In the genomic region with DNA sequence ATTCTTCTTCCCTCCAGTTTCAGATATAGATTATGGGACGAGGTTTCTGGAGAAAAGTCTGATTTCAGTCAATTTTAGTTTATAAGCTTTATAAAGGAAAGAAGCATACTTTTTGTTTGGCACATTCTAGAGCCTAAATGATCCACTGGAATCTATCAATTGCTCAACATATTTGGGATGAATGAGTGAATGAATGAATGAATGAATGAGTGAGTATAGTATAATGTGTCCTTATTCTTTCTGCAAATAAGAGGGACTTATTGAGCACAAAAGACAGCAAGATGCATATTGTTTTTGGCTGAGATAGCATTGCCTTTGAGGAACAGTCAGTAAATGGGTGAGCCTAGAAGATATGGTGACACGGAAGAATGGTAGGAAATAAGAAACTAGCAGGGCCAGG, we compare ENCODE assay signal across 28 cellular contexts.
"Had no signal": no experiment of that assay in that cellular context is flagged by ENCODE, and none has a peak within 500 bp of the region (broad histone marks: within the 10 kb centered on the region; RNA-seq: fewer than 3 reads in every experiment).

No MANE protein-coding gene starts in this region.

- H3K36me3 ChIP-seq: stomach, suprapubic skin, thoracic aorta, thyroid gland, tibial artery, tibial nerve, transverse colon, upper lobe of left lung, upper lobe of right lung, uterus, vagina had no signal

- H3K4me3 Mint-ChIP-seq: stimulated activated effector memory CD8-positive, alpha-beta T cell treated with anti-CD3 and anti-CD28 coated beads, Interleukin-12 subunit alpha, Interleukin-12 subunit beta, amount 100 ng/mL, for 72 hours; stimulated activated memory B cell treated with anti-CD40 and anti-IgM and Interleukin-4, amounts not matched to agents 10 μg/mL and 1 μg/mL and 100 μg/mL, for 72 hours; stimulated activated naive B cell treated with anti-CD40 and anti-IgM and Interleukin-4, amounts not matched to agents 10 μg/mL and 1 μg/mL and 100 μg/mL, for 72 hours; stimulated activated naive CD8-positive, alpha-beta T cell treated with anti-CD3 and anti-CD28 coated beads, Interleukin-15, amount 100 ng/mL, for 72 hours; stimulated activated naive CD8-positive, alpha-beta T cell treated with anti-CD3 and anti-CD28 coated beads, Interleukin-15, Interleukin-2, amounts not matched to agents 100 ng/mL and 50 ng/mL, for 24 hours had no signal

- H3K4me1 Mint-ChIP-seq: stimulated activated effector memory CD8-positive, alpha-beta T cell treated with anti-CD3 and anti-CD28 coated beads, Interleukin-12 subunit alpha, Interleukin-12 subunit beta, amount 100 ng/mL, for 72 hours; stimulated activated memory B cell treated with anti-CD40 and anti-IgM and Interleukin-4, amounts not matched to agents 10 μg/mL and 1 μg/mL and 100 μg/mL, for 72 hours; stimulated activated naive B cell treated with anti-CD40 and anti-IgM and Interleukin-4, amounts not matched to agents 10 μg/mL and 1 μg/mL and 100 μg/mL, for 72 hours; stimulated activated naive CD8-positive, alpha-beta T cell treated with anti-CD3 and anti-CD28 coated beads, Interleukin-15, amount 100 ng/mL, for 72 hours had no signal

- H3K4me1 ChIP-seq: stomach, suprapubic skin, testis, thyroid gland, tibial artery, tibial nerve, transverse colon, upper lobe of left lung, upper lobe of right lung, uterus, vagina had no signal

- H3K27me3 ChIP-seq: stomach, suprapubic skin, testis, thyroid gland, tibial artery, tibial nerve, transverse colon, upper lobe of left lung, upper lobe of right lung, uterus, vagina had no signal

- H3K4me3 ChIP-seq: stomach, suprapubic skin, testis, thoracic aorta, thyroid gland, tibial artery, tibial nerve, transverse colon, upper lobe of left lung, upper lobe of right lung, uterus, vagina had no signal

- DNase-seq: stimulated activated CD4-positive, alpha-beta T cell treated with anti-CD3 and anti-CD28 coated beads, Interleukin-2, amount 100 ng/mL, for 48 hours; stimulated activated CD4-positive, alpha-beta T cell treated with anti-CD3 and anti-CD28 coated beads, Interleukin-4, amount 100 ng/mL, for 1 hour; stimulated activated CD4-positive, alpha-beta T cell treated with anti-CD3 and anti-CD28 coated beads, Interleukin-4, amount 100 ng/mL, for 24 hours; stimulated activated CD4-positive, alpha-beta T cell treated with anti-CD3 and anti-CD28 coated beads, Interleukin-4, amount 100 ng/mL, for 4 hours; stimulated activated CD8-positive, alpha-beta memory T cell treated with anti-CD3 and anti-CD28 coated beads, Interleukin-4, amount 100 ng/mL, for 48 hours; stimulated activated naive B cell treated with anti-CD40 and anti-IgM and Interleukin-4, amounts not matched to agents 10 μg/mL and 1 μg/mL and 100 μg/mL, for 72 hours; stimulated activated naive CD4-positive, alpha-beta T cell; stimulated activated naive CD4-positive, alpha-beta T cell treated with Interleukin-2 at 50 U/mL for 16 hours; stimulated activated naive CD8-positive, alpha-beta T cell treated with anti-CD3 and anti-CD28 coated beads, Interleukin-15, amount 100 ng/mL, for 72 hours; stimulated activated naive CD8-positive, alpha-beta T cell treated with anti-CD3 and anti-CD28 coated beads, Interleukin-15, Interleukin-2, amounts not matched to agents 100 U/mL and 50 U/mL, for 24 hours; stomach; substantia nigra; testis; thyroid gland; tibial artery; transverse colon; trophoblast cell; upper lobe of left lung; upper lobe of right lung; uterus had no signal

- ATAC-seq: stimulated activated effector memory CD8-positive, alpha-beta T cell treated with anti-CD3 and anti-CD28 coated beads, Interleukin-12 subunit alpha, Interleukin-12 subunit beta, amount 100 ng/mL, for 72 hours; stimulated activated memory B cell treated with anti-CD40 and anti-IgM and Interleukin-4, amounts not matched to agents 10 μg/mL and 1 μg/mL and 100 μg/mL, for 72 hours; stimulated activated naive B cell treated with anti-CD40 and anti-IgM and Interleukin-4, amounts not matched to agents 10 μg/mL and 1 μg/mL and 100 μg/mL, for 72 hours; stimulated activated naive CD8-positive, alpha-beta T cell treated with anti-CD3 and anti-CD28 coated beads, Interleukin-15, amount 100 ng/mL, for 72 hours; stimulated activated naive CD8-positive, alpha-beta T cell treated with anti-CD3 and anti-CD28 coated beads, Interleukin-15, Interleukin-2, amounts not matched to agents 100 U/mL and 50 U/mL, for 24 hours; upper lobe of right lung had no signal

- H3K36me3 Mint-ChIP-seq: stimulated activated effector memory CD8-positive, alpha-beta T cell treated with anti-CD3 and anti-CD28 coated beads, Interleukin-12 subunit alpha, Interleukin-12 subunit beta, amount 100 ng/mL, for 72 hours; stimulated activated memory B cell treated with anti-CD40 and anti-IgM and Interleukin-4, amounts not matched to agents 10 μg/mL and 1 μg/mL and 100 μg/mL, for 72 hours; stimulated activated naive B cell treated with anti-CD40 and anti-IgM and Interleukin-4, amounts not matched to agents 10 μg/mL and 1 μg/mL and 100 μg/mL, for 72 hours had no signal

- H3K27ac ChIP-seq: stomach, suprapubic skin, testis, thoracic aorta, thyroid gland, tibial artery, tibial nerve, transverse colon, upper lobe of left lung, upper lobe of right lung, uterus, vagina had no signal

- H3K27ac Mint-ChIP-seq: stimulated activated effector memory CD8-positive, alpha-beta T cell treated with anti-CD3 and anti-CD28 coated beads, Interleukin-12 subunit alpha, Interleukin-12 subunit beta, amount 100 ng/mL, for 72 hours; stimulated activated memory B cell treated with anti-CD40 and anti-IgM and Interleukin-4, amounts not matched to agents 10 μg/mL and 1 μg/mL and 100 μg/mL, for 72 hours; stimulated activated naive B cell treated with anti-CD40 and anti-IgM and Interleukin-4, amounts not matched to agents 10 μg/mL and 1 μg/mL and 100 μg/mL, for 72 hours; stimulated activated naive CD8-positive, alpha-beta T cell treated with anti-CD3 and anti-CD28 coated beads, Interleukin-15, amount 100 ng/mL, for 72 hours; stimulated activated naive CD8-positive, alpha-beta T cell treated with anti-CD3 and anti-CD28 coated beads, Interleukin-15, Interleukin-2, amounts not matched to agents 100 ng/mL and 50 ng/mL, for 24 hours had no signal

- H3K27me3 Mint-ChIP-seq: stimulated activated memory B cell treated with anti-CD40 and anti-IgM and Interleukin-4, amounts not matched to agents 10 μg/mL and 1 μg/mL and 100 μg/mL, for 72 hours had no signal

- FAIRE-seq: urothelium cell line had no signal

- H3K9me3 ChIP-seq: suprapubic skin, testis, thoracic aorta, thyroid gland, tibial artery, transverse colon, upper lobe of left lung, upper lobe of right lung, uterus, vagina had no signal
